In genomic region chr13:38821753-38822551, GRCh38 we compare ENCODE assay signal across 12 cellular contexts.
DNase-seq lines count a peak whose midpoint lies in the region; ATAC-seq and TF ChIP-seq lines count a peak whose summit lies in the region.
"Had no signal": no experiment of that assay in that cellular context is flagged by ENCODE, and none has a peak within 500 bp of the region (broad histone marks: within the 10 kb centered on the region; RNA-seq: fewer than 3 reads in every experiment).

No MANE protein-coding gene starts in this region.

- H3K27me3 Mint-ChIP-seq in activated CD4-positive, alpha-beta T cell treated with anti-CD3 and anti-CD28 coated beads, Interleukin-2, amount 10 ng/mL, durations not matched to agents 7 days and 5 days = no peaks in the 10 kb centered on the region
- H3K27me3 Mint-ChIP-seq: activated B cell treated with CpG ODN at 0.5 μM for 24 hours had no signal

- DNase-seq in GM12865 (ENCODE audit: low read depth) = peak; percentile 12
- peak; percentile 65 for DNase-seq in RPMI7951 (ENCODE audit: low read depth)
- DNase-seq in foreskin melanocyte = peak; percentile 98
- DNase-seq in nucleus accumbens (lab: John Stamatoyannopoulos, UW) = peak in 50 of 56 donors; percentile 6 to 82 (median 58)
- DNase-seq in activated CD4-positive, alpha-beta T cell treated with anti-CD3 and anti-CD28 coated beads, Interleukin-2, amount 10 ng/mL, durations not matched to agents 7 days and 5 days = no peak
- no peak for DNase-seq in stimulated activated effector memory CD8-positive, alpha-beta T cell treated with anti-CD3 and anti-CD28 coated beads, Interleukin-12 subunit alpha, Interleukin-12 subunit beta, amount 100 ng/mL, for 72 hours (ENCODE audit: low spot score in 2 of 2)
- DNase-seq in NCI-H524 treated with DMSO at 0.1 percent for 48 hours (lab: John Stamatoyannopoulos, UW) = no peak
- DNase-seq: activated B cell treated with CpG ODN at 0.5 μM for 24 hours; EL; stimulated activated CD8-positive, alpha-beta memory T cell treated with anti-CD3 and anti-CD28 coated beads, Interleukin-4, amount 100 ng/mL, for 48 hours had no signal

- H3K27ac Mint-ChIP-seq in activated CD4-positive, alpha-beta T cell treated with anti-CD3 and anti-CD28 coated beads, Interleukin-2, amount 10 ng/mL, durations not matched to agents 7 days and 5 days = no peak overlapping the region
- H3K27ac Mint-ChIP-seq in stimulated activated effector memory CD8-positive, alpha-beta T cell treated with anti-CD3 and anti-CD28 coated beads, Interleukin-12 subunit alpha, Interleukin-12 subunit beta, amount 100 ng/mL, for 72 hours = no peak overlapping the region
- H3K27ac Mint-ChIP-seq: activated B cell treated with CpG ODN at 0.5 μM for 24 hours had no signal

- CTCF ChIA-PET in activated CD4-positive, alpha-beta T cell treated with anti-CD3 and anti-CD28 coated beads, Interleukin-2, amount 10 ng/mL, durations not matched to agents 7 days and 5 days (lab: Charles Lee) = interaction anchor here (0.6 kb wide), 1 partner anchor 32 kb away, joined by 3 read pairs; no protein-coding TSS in a partner anchor

- POLR2A ChIA-PET in activated CD4-positive, alpha-beta T cell treated with anti-CD3 and anti-CD28 coated beads, Interleukin-2, amount 10 ng/mL, durations not matched to agents 7 days and 5 days (lab: Charles Lee) = no interaction called here

- H3K4me1 Mint-ChIP-seq in activated CD4-positive, alpha-beta T cell treated with anti-CD3 and anti-CD28 coated beads, Interleukin-2, amount 10 ng/mL, durations not matched to agents 7 days and 5 days = no peaks in the 10 kb centered on the region
- no peaks in the 10 kb centered on the region for H3K4me1 Mint-ChIP-seq in stimulated activated effector memory CD8-positive, alpha-beta T cell treated with anti-CD3 and anti-CD28 coated beads, Interleukin-12 subunit alpha, Interleukin-12 subunit beta, amount 100 ng/mL, for 72 hours
- H3K4me1 Mint-ChIP-seq: activated B cell treated with CpG ODN at 0.5 μM for 24 hours had no signal

- H3K4me3 ChIP-seq in GM12865 (ENCODE audit: low read depth, low read length) = no peak overlapping the region
- H3K4me3 ChIP-seq: SJSA1 had no signal

- no peaks in the 10 kb centered on the region for H3K36me3 Mint-ChIP-seq in activated CD4-positive, alpha-beta T cell treated with anti-CD3 and anti-CD28 coated beads, Interleukin-2, amount 10 ng/mL, durations not matched to agents 7 days and 5 days (ENCODE audit: low read depth)
- H3K36me3 Mint-ChIP-seq in stimulated activated effector memory CD8-positive, alpha-beta T cell treated with anti-CD3 and anti-CD28 coated beads, Interleukin-12 subunit alpha, Interleukin-12 subunit beta, amount 100 ng/mL, for 72 hours = no peaks in the 10 kb centered on the region

- no peaks in the 10 kb centered on the region for H3K9me3 Mint-ChIP-seq in activated CD4-positive, alpha-beta T cell treated with anti-CD3 and anti-CD28 coated beads, Interleukin-2, amount 10 ng/mL, durations not matched to agents 7 days and 5 days
- H3K9me3 Mint-ChIP-seq in stimulated activated effector memory CD8-positive, alpha-beta T cell treated with anti-CD3 and anti-CD28 coated beads, Interleukin-12 subunit alpha, Interleukin-12 subunit beta, amount 100 ng/mL, for 72 hours = no peaks in the 10 kb centered on the region
- H3K9me3 Mint-ChIP-seq: activated B cell treated with CpG ODN at 0.5 μM for 24 hours had no signal

- no peak overlapping the region for H3K4me3 Mint-ChIP-seq in activated CD4-positive, alpha-beta T cell treated with anti-CD3 and anti-CD28 coated beads, Interleukin-2, amount 10 ng/mL, durations not matched to agents 7 days and 5 days
- no peak overlapping the region for H3K4me3 Mint-ChIP-seq in stimulated activated effector memory CD8-positive, alpha-beta T cell treated with anti-CD3 and anti-CD28 coated beads, Interleukin-12 subunit alpha, Interleukin-12 subunit beta, amount 100 ng/mL, for 72 hours
- H3K4me3 Mint-ChIP-seq: activated B cell treated with CpG ODN at 0.5 μM for 24 hours had no signal

- ATAC-seq in stimulated activated effector memory CD8-positive, alpha-beta T cell treated with anti-CD3 and anti-CD28 coated beads, Interleukin-12 subunit alpha, Interleukin-12 subunit beta, amount 100 ng/mL, for 72 hours = no peak
- ATAC-seq in GM19328 (IDR thresholded peaks at IDR 0.05; ENCODE audit: unreplicated experiment) = no peak

- TF ChIP-seq CTCF in GM12865 (IDR thresholded peaks at IDR 0.05; ENCODE audit: insufficient read depth, low read depth, low read length, missing control alignments) = no peak

Comparison
In these comparisons a context has a peak if more than half of its experiments do, and no peak if none do; other contexts are left out.
1. DNase-seq: peak in GM12865 (single experiment), RPMI7951 (single experiment), foreskin melanocyte (single experiment) and nucleus accumbens (50 of 56); none in activated CD4-positive, alpha-beta T cell treated with anti-CD3 and anti-CD28 coated beads, Interleukin-2, amount 10 ng/mL, durations not matched to agents 7 days and 5 days (single experiment), stimulated activated effector memory CD8-positive, alpha-beta T cell treated with anti-CD3 and anti-CD28 coated beads, Interleukin-12 subunit alpha, Interleukin-12 subunit beta, amount 100 ng/mL, for 72 hours (0 of 2) and NCI-H524 treated with DMSO at 0.1 percent for 48 hours (single experiment).